8 cellular contexts compared by ENCODE assay signal in genomic region chr21:33199516-33200217, GRCh38. TPM values are rescaled to one million over a fixed set of nuclear protein-coding genes. Genes with fewer than 3 reads are reported as not detected.
DNase-seq lines count a peak whose midpoint lies in the region; ATAC-seq and TF ChIP-seq lines count a peak whose summit lies in the region.

No MANE protein-coding gene starts in this region.

- H3K4me3 ChIP-seq in OCI-LY1 (ENCODE audit: low read depth, low read length, poor library complexity, severe bottlenecking) (no peak overlapping the region), stomach (no peak overlapping the region)

- no peak overlapping the region for H3K27ac ChIP-seq in OCI-LY1 (ENCODE audit: low read depth, low read length, poor library complexity, severe bottlenecking)
- peak overlapping the region in 4 of 5 donors; percentile 5 to 40 (median 32) for H3K27ac ChIP-seq in stomach

- TF ChIP-seq POLR2A in stomach (IDR thresholded peaks at IDR 0.05): no peak

- H3K27me3 Mint-ChIP-seq in IgD-negative memory B cell: no peaks in the 10 kb centered on the region
- peaks cover 15 to 20% of the 10 kb centered on the region in 2 donors for H3K27me3 Mint-ChIP-seq in natural killer cell treated with Interleukin-12 subunit alpha and Interleukin-12 subunit beta and Interleukin-15 and Interleukin-18, amount 100 ng/mL, for 72 hours

- 18 to 24% (median 21%) methylated on average over 8 of the region's 8 CpGs for WGBS in stomach, 5 donors

- no peaks in the 10 kb centered on the region for H4K20me1 ChIP-seq in OCI-LY1 (ENCODE audit: insufficient read depth, low read length)

- no peaks in the 10 kb centered on the region for H3F3A ChIP-seq in OCI-LY1 (ENCODE audit: insufficient read depth, low read length)

- no peak overlapping the region for H3K4me3 Mint-ChIP-seq in IgD-negative memory B cell
- H3K4me3 Mint-ChIP-seq in natural killer cell treated with Interleukin-12 subunit alpha and Interleukin-12 subunit beta and Interleukin-15 and Interleukin-18, amount 100 ng/mL, for 72 hours: no peak overlapping the region

- no peak for TF ChIP-seq EP300 in stomach (IDR thresholded peaks at IDR 0.05)

- H3K36me3 ChIP-seq in OCI-LY1 (ENCODE audit: insufficient read depth, low read length): no peaks in the 10 kb centered on the region
- H3K36me3 ChIP-seq in stomach: no peaks in the 10 kb centered on the region

- peak; percentile 68 for ATAC-seq in GM21447 (IDR thresholded peaks at IDR 0.05; ENCODE audit: unreplicated experiment)
- ATAC-seq in esophagus mucosa: peak; percentile 84
- peak; percentile 85 to 87 for ATAC-seq in natural killer cell treated with Interleukin-12 subunit alpha and Interleukin-12 subunit beta and Interleukin-15 and Interleukin-18, amount 100 ng/mL, for 72 hours

- no peaks in the 10 kb centered on the region for H3K36me3 Mint-ChIP-seq in IgD-negative memory B cell
- no peaks in the 10 kb centered on the region for H3K36me3 Mint-ChIP-seq in natural killer cell treated with Interleukin-12 subunit alpha and Interleukin-12 subunit beta and Interleukin-15 and Interleukin-18, amount 100 ng/mL, for 72 hours

- H3K4me2 ChIP-seq in OCI-LY1 (ENCODE audit: low read length): no peak overlapping the region

- H3K79me2 ChIP-seq in OCI-LY1 (ENCODE audit: insufficient read depth, low read length): no peaks in the 10 kb centered on the region

- H3K9me3 ChIP-seq in OCI-LY1 (ENCODE audit: low read length) (no peaks in the 10 kb centered on the region), stomach (no peaks in the 10 kb centered on the region)

- H3K4me1 Mint-ChIP-seq in IgD-negative memory B cell: peaks cover 13 to 18% (median 17%) of the 10 kb centered on the region in 3 donors
- peaks cover 29 to 36% of the 10 kb centered on the region in 2 donors for H3K4me1 Mint-ChIP-seq in natural killer cell treated with Interleukin-12 subunit alpha and Interleukin-12 subunit beta and Interleukin-15 and Interleukin-18, amount 100 ng/mL, for 72 hours (ENCODE audit: low read depth in 2 of 2)

- peak; percentile 93 for DNase-seq in DMS 273 (lab: John Stamatoyannopoulos, UW; ENCODE audit: unreplicated experiment)
- DNase-seq in activated T-cell treated with anti-CD3 and anti-CD28 coated beads for 24 hours (ENCODE audit: low read depth): peak; percentile 76
- peak; percentile 81 for DNase-seq in natural killer cell treated with Interleukin-12 subunit alpha and Interleukin-12 subunit beta and Interleukin-15 and Interleukin-18, amount 100 ng/mL, for 72 hours (ENCODE audit: low spot score)
- peak; percentile 83 for DNase-seq in stomach

- peak overlapping the region in 2 of 3 donors; percentile 29 to 73 for H3K27ac Mint-ChIP-seq in IgD-negative memory B cell
- H3K27ac Mint-ChIP-seq in natural killer cell treated with Interleukin-12 subunit alpha and Interleukin-12 subunit beta and Interleukin-15 and Interleukin-18, amount 100 ng/mL, for 72 hours: peak overlapping the region in 1 of 2 donors; percentile 40

- H3K9ac ChIP-seq in OCI-LY1 (ENCODE audit: low read length): no peak overlapping the region

- H3K4me1 ChIP-seq in OCI-LY1 (ENCODE audit: insufficient read depth, low read length, severe bottlenecking) (peaks cover 32% of the 10 kb centered on the region), stomach (peaks cover 16 to 56% (median 28%) of the 10 kb centered on the region in 4 donors)

- no peaks in the 10 kb centered on the region for H3K9me3 Mint-ChIP-seq in IgD-negative memory B cell
- H3K9me3 Mint-ChIP-seq in natural killer cell treated with Interleukin-12 subunit alpha and Interleukin-12 subunit beta and Interleukin-15 and Interleukin-18, amount 100 ng/mL, for 72 hours: no peaks in the 10 kb centered on the region

- TF ChIP-seq CTCF in OCI-LY1 (IDR thresholded peaks at IDR 0.05; ENCODE audit: low read length): peak; percentile 89
- TF ChIP-seq CTCF in stomach (IDR thresholded peaks at IDR 0.05): peak in 5 of 7 experiments; percentile 59 to 80 (median 67)

- H2AFZ ChIP-seq in OCI-LY1 (ENCODE audit: low read length): no peak overlapping the region

- H3K27me3 ChIP-seq in OCI-LY1 (ENCODE audit: insufficient read depth, low read length): no peaks in the 10 kb centered on the region
- no peaks in the 10 kb centered on the region for H3K27me3 ChIP-seq in stomach

- intact Hi-C loops in stomach (cut with DNase I; ENCODE audit: low total_unique reads): loop anchor here (5.0 to 10.0 kb wide), 2 partner anchors 175 to 243 kb away; no protein-coding TSS in a partner anchor

- H3K9me2 ChIP-seq in OCI-LY1 (ENCODE audit: low read depth, low read length): no peaks in the 10 kb centered on the region

RNA-seq across cellular contexts. Expression of gene IFNAR2, which starts 30.1 kb away (rescaled TPM):
- polyA plus RNA-seq in IgD-negative memory B cell (57.2 TPM), stomach (1 to 10 TPM; 7.5 to 9.2 (median 8.8) TPM)
- total RNA-seq in esophagus mucosa (7.7 TPM), stomach (10 to 100 TPM in 3 of 5 donors, 1 to 10 TPM in 1, not detected in 1; 8.2 to 22.5 (median 12.6) TPM)
- total RNA-seq in natural killer cell treated with Interleukin-12 subunit alpha and Interleukin-12 subunit beta and Interleukin-15 and Interleukin-18, amount 100 ng/mL, for 72 hours: 10 to 100 TPM; 16.9 to 17.6 TPM
